Comparison of ENCODE assay signal across 12 cellular contexts in the genomic region with DNA sequence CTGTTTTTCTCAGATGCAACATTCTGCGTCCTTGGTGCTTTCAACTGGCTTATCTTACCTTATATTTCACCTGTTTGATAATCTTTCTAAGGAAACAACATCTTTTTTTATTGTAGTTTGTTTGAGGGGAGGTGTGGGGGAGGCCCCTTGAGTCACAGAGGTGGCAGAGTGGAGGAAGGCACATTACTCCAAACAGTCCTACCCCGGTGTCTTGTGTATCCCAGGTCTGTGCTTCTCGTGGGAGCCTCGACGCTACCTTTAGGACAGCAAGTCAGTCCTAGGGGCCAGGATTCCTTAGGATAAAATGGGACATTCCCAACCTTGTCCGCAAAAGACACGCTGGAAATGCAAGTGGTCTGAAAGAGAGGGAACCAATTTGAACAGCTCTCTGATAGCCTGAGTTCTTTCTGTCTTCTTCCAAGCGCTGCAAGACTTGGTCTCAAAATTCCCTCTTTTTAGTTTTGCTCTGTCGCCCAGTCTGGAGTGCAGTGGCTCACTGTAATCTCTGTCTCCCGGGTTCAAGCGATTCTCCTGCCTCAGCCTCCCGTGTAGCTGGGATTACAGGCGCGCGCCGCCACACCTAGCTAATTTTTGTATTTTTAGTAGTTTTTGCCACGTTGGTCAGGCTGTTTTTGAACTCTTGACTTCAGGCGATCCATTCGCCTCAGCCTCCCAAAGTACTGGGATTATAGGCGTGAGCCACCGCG. TPM values are rescaled to one million over a fixed set of nuclear protein-coding genes. Genes with fewer than 3 reads are reported as not detected.
DNase-seq lines count a peak whose midpoint lies in the region; ATAC-seq and TF ChIP-seq lines count a peak whose summit lies in the region.
"Had no signal": no experiment of that assay in that cellular context is flagged by ENCODE, and none has a peak within 500 bp of the region (broad histone marks: within the 10 kb centered on the region; RNA-seq: fewer than 3 reads in every experiment).

No MANE protein-coding gene starts in this region.

- H3K9me3 ChIP-seq in adrenal gland (replicated peaks in 1 of 3) = no peaks in the 10 kb centered on the region
- no peaks in the 10 kb centered on the region for H3K9me3 ChIP-seq in ovary

- H3K4me3 ChIP-seq in AG04449 (ENCODE audit: low read depth, low read length) (peak overlapping the region; percentile 6; the same call in 1 of the 2 replicates), adrenal gland (peak overlapping the region; percentile 1 to 86 (median 65)), fibroblast of the aortic adventitia (ENCODE audit: low read depth, low read length) (peak overlapping the region; percentile 97), ovary (peak overlapping the region; percentile 98)
- H3K4me3 ChIP-seq: neural progenitor cell had no signal

- DNase-seq in AG04449 (ENCODE audit: low read depth, low spot score) (no peak), adrenal gland (peak in 2 of 7 donors; percentile 31), fibroblast of the aortic adventitia (ENCODE audit: low read depth) (peak; percentile 46), ovary (peak in 2 of 5 donors; percentile 17 to 24), SHP77 (lab: John Stamatoyannopoulos, UW) (no peak), UCSD-AML1 (lab: John Stamatoyannopoulos, UW; ENCODE audit: unreplicated experiment) (no peak)
- DNase-seq in T-helper 2 cell treated with Interferon-gamma antibody and Interleukin-4, amounts not matched to agents 5 μg/mL and 100 μg/mL, for 36 hours (ENCODE audit: low spot score) = no peak
- DNase-seq: activated CD8-positive, alpha-beta memory T cell treated with anti-CD3 and anti-CD28 coated beads for 24 hours; NCI-H187; NCI-H748 treated with DMSO at 0.1 percent for 48 hours had no signal

- POLR2A ChIA-PET in AG04449 (lab: Yijun Ruan, JAX) = no interaction called here

- WGBS in adrenal gland, 4 donors = 18 to 28% (median 22%) methylated on average over 22 of the region's 22 CpGs
- 13 to 22% (median 17%) methylated on average over 22 of the region's 22 CpGs for WGBS in ovary, 3 donors

- H3K27ac ChIP-seq in adrenal gland = peak overlapping the region; percentile 70 to 99 (median 97)
- peak overlapping the region; percentile 96 to 97 for H3K27ac ChIP-seq in ovary
- H3K27ac ChIP-seq: neural progenitor cell had no signal

- peaks cover 13% of the 10 kb centered on the region for H3K4me1 Mint-ChIP-seq in T-helper 2 cell treated with Interferon-gamma antibody and Interleukin-4, amounts not matched to agents 5 μg/mL and 100 μg/mL, for 36 hours (ENCODE audit: low read depth)

- no peaks in the 10 kb centered on the region for H3K27me3 ChIP-seq in adrenal gland
- no peaks in the 10 kb centered on the region for H3K27me3 ChIP-seq in ovary

- H3K4me3 Mint-ChIP-seq in T-helper 2 cell treated with Interferon-gamma antibody and Interleukin-4, amounts not matched to agents 5 μg/mL and 100 μg/mL, for 36 hours = no peak overlapping the region

- CTCF ChIA-PET in AG04449 (lab: Yijun Ruan, JAX) = interaction anchor here (1.1 to 2.9 kb wide), 3 partner anchors 214 to 389 kb away, joined by 3 to 13 read pairs (median 3); no protein-coding TSS in a partner anchor

- H3K36me3 ChIP-seq in adrenal gland (replicated peaks in 1 of 2) = peaks cover 0 to 61% of the 10 kb centered on the region in 2 donors
- H3K36me3 ChIP-seq in ovary = no peaks in the 10 kb centered on the region
- H3K36me3 ChIP-seq: neural progenitor cell had no signal

- TF ChIP-seq EP300 in ovary (IDR thresholded peaks at IDR 0.05) = no peak

- intact Hi-C loops in adrenal gland (cut with DNase I) = loop anchor here (5.0 to 10.0 kb wide), 4 partner anchors 171 to 531 kb away; no protein-coding TSS in a partner anchor
- intact Hi-C loops in ovary (cut with DNase I) = loop anchor here (2.0 to 10.0 kb wide), 4 partner anchors 174 to 389 kb away; no protein-coding TSS in a partner anchor

- TF ChIP-seq CTCF in AG04449 (IDR thresholded peaks at IDR 0.05; ENCODE audit: insufficient read depth, low read length, missing control alignments) (no peak), adrenal gland (IDR thresholded peaks at IDR 0.05) (no peak), fibroblast of the aortic adventitia (IDR thresholded peaks at IDR 0.05; ENCODE audit: insufficient read depth, low read length) (no peak), ovary (IDR thresholded peaks at IDR 0.05) (no peak)

- ATAC-seq in GM21723 (IDR thresholded peaks at IDR 0.05; ENCODE audit: unreplicated experiment) = no peak

- no peaks in the 10 kb centered on the region for H3K36me3 Mint-ChIP-seq in T-helper 2 cell treated with Interferon-gamma antibody and Interleukin-4, amounts not matched to agents 5 μg/mL and 100 μg/mL, for 36 hours (ENCODE audit: low read depth)
- H3K36me3 Mint-ChIP-seq: neural progenitor cell had no signal

- no peaks in the 10 kb centered on the region for H3K9me3 Mint-ChIP-seq in T-helper 2 cell treated with Interferon-gamma antibody and Interleukin-4, amounts not matched to agents 5 μg/mL and 100 μg/mL, for 36 hours

- peaks cover 67% of the 10 kb centered on the region for H3K27me3 Mint-ChIP-seq in T-helper 2 cell treated with Interferon-gamma antibody and Interleukin-4, amounts not matched to agents 5 μg/mL and 100 μg/mL, for 36 hours (ENCODE audit: low read depth)

- TF ChIP-seq POLR2A in adrenal gland (IDR thresholded peaks at IDR 0.05) = no peak
- no peak for TF ChIP-seq POLR2A in ovary (IDR thresholded peaks at IDR 0.05)

- H3K4me1 ChIP-seq in adrenal gland (replicated peaks in 1 of 2) (peaks cover 10 to 11% of the 10 kb centered on the region in 2 donors), ovary (ENCODE audit: insufficient read depth) (peaks cover 9% of the 10 kb centered on the region)

- no peak overlapping the region for H3K27ac Mint-ChIP-seq in T-helper 2 cell treated with Interferon-gamma antibody and Interleukin-4, amounts not matched to agents 5 μg/mL and 100 μg/mL, for 36 hours
- H3K27ac Mint-ChIP-seq: neural progenitor cell had no signal

RNA-seq across cellular contexts. Expression of a gene that starts 4.0 kb away (rescaled TPM):
- total RNA-seq in adrenal gland (100 to 1,000 TPM; 118 to 222 (median 141) TPM), fibroblast of the aortic adventitia (ENCODE audit: low replicate concordance) (22.5 and 34.0 TPM in 2 replicates), ovary (100 to 1,000 TPM in 5 of 7 donors, 10 to 100 TPM in 2; 82.4 to 221 (median 140) TPM)
- polyA plus RNA-seq in adrenal gland (10 to 100 TPM; 31.3 to 55.7 (median 48.2) TPM), ovary (10 to 100 TPM; 30.2 to 54.0 TPM)

Comparison
In these comparisons a context has a peak if more than half of its experiments do, and no peak if none do; other contexts are left out.
1. H3K4me3 ChIP-seq: peak in every context shown above with its lines; median percentile 98 in ovary; 97 in fibroblast of the aortic adventitia; 65 in adrenal gland; 6 in AG04449.